ENCODE assay signal across 1 cellular context in genomic region chr10:123157210-123157609, GRCh38.
TF ChIP-seq lines count a peak whose summit lies in the region.

No MANE protein-coding gene starts in this region.

TF ChIP-seq in GM23338, 12 proteins besides CTCF, POLR2A, EP300 and RAD21 (continued from another document):
- TF ChIP-seq REST (IDR thresholded peaks at IDR 0.05; ENCODE audit: unreplicated experiment) (no peak), POLR2AphosphoS5 (IDR thresholded peaks at IDR 0.05; ENCODE audit: low read depth) (no peak), ZNF331 (CRISPR knock-in tag; IDR thresholded peaks at IDR 0.05; ENCODE audit: low read depth) (no peak), EZH2 (IDR thresholded peaks at IDR 0.05; ENCODE audit: low read depth, unreplicated experiment) (no peak), ZNF114 (CRISPR knock-in tag; IDR thresholded peaks at IDR 0.05) (no peak), ETS1 (IDR thresholded peaks at IDR 0.05) (no peak), STAT1 (IDR thresholded peaks at IDR 0.05; ENCODE audit: unreplicated experiment) (no peak), EZH2phosphoT487 (IDR thresholded peaks at IDR 0.05; ENCODE audit: unreplicated experiment) (no peak), ZNF462 (CRISPR knock-in tag; IDR thresholded peaks at IDR 0.05) (no peak), NANOG (IDR thresholded peaks at IDR 0.05; ENCODE audit: borderline replicate concordance) (no peak)
TF ChIP-seq in GM23338: peak in this region for 0.
